19 cellular contexts compared by ENCODE assay signal in genomic region chr6:41670703-41671360, GRCh38. TPM values are rescaled to one million over a fixed set of nuclear protein-coding genes. Genes with fewer than 3 reads are reported as not detected.
DNase-seq lines count a peak whose midpoint lies in the region; ATAC-seq and FAIRE-seq lines count a peak whose summit lies in the region.
"Had no signal": no experiment of that assay in that cellular context is flagged by ENCODE, and none has a peak within 500 bp of the region (broad histone marks: within the 10 kb centered on the region; RNA-seq: fewer than 3 reads in every experiment).

No MANE protein-coding gene starts in this region.

- no peak for ATAC-seq in GM19395 (IDR thresholded peaks at IDR 0.05; ENCODE audit: unreplicated experiment)
- ATAC-seq: CD8-positive, alpha-beta T cell; Right ventricle myocardium inferior had no signal

- in situ Hi-C loops in G401 (cut with HindIII; ENCODE audit: low sequenced_read_pairs), result no loop called here

- DNase-seq in COR-L47 (lab: John Stamatoyannopoulos, UW) (peak; percentile 61), G401 (ENCODE audit: low spot score) (peak; percentile 94), NCI-H446 treated with DMSO at 0.1 percent for 48 hours (lab: John Stamatoyannopoulos, UW) (peak; percentile 62), cerebellar nuclear complex (lab: John Stamatoyannopoulos, UW) (peak; percentile 48 to 83), DMS53 (lab: John Stamatoyannopoulos, UW) (no peak), globus pallidus (ENCODE audit: low spot score) (no peak), HTR-8/SVneo (ENCODE audit: insufficient read length, low spot score) (no peak)
- DNase-seq: Calu3; CD8-positive, alpha-beta T cell; EL; MG63; NCI-H1048; NCI-H1436 treated with DMSO at 0.1 percent for 48 hours; NCI-H2029 treated with DMSO at 0.1 percent for 48 hours; NCI-H774; OCI-M1 had no signal

- no peak for FAIRE-seq in HTR-8/SVneo (lab: Jason Lieb, UNC)

RNA-seq across cellular contexts. Expression of gene MDFI, which starts 32.6 kb away (rescaled TPM):
- total RNA-seq in G401 (2014; rRNA removed; shearing (Covaris generic)), result 0.18 TPM in 1 of 2 replicates, not detected in the other
- total RNA-seq: CD8-positive, alpha-beta T cell; T-helper 1 cell treated with Interleukin-12 subunit alpha and Interleukin-12 subunit beta and Interleukin-4 antibody, amounts not matched to agents 30 ng/mL and 1 ng/mL, for 36 hours had no signal

Comparison
In these comparisons a context has a peak if more than half of its experiments do, and no peak if none do; other contexts are left out.
1. DNase-seq: peak in COR-L47 (single experiment), G401 (single experiment), NCI-H446 treated with DMSO at 0.1 percent for 48 hours (single experiment) and cerebellar nuclear complex (2 of 2); none in DMS53 (single experiment), globus pallidus (single experiment) and HTR-8/SVneo (single experiment).